ENCODE assay signal across 25 cellular contexts in genomic region chr9:78462616-78463015, GRCh38.
DNase-seq lines count a peak whose midpoint lies in the region; ATAC-seq, FAIRE-seq and TF ChIP-seq lines count a peak whose summit lies in the region.
"Had no signal": no experiment of that assay in that cellular context is flagged by ENCODE, and none has a peak within 500 bp of the region (broad histone marks: within the 10 kb centered on the region; RNA-seq: fewer than 3 reads in every experiment).

No MANE protein-coding gene starts in this region.

- H3K9ac ChIP-seq in astrocyte (ENCODE audit: low read length) (no peak overlapping the region), mesendoderm (ENCODE audit: low read length) (no peak overlapping the region)

- H3K27me3 ChIP-seq in astrocyte (ENCODE audit: insufficient read depth, low read length) (no peaks in the 10 kb centered on the region), mesendoderm (ENCODE audit: insufficient read depth, low read length, poor library complexity) (no peaks in the 10 kb centered on the region)
- H3K27me3 ChIP-seq: heart right ventricle had no signal

- WGBS in mesendoderm (ENCODE audit: extremely low coverage, insufficient coverage, low lambda C conversion rate): no CpG with 5 or more reads among the region's 2 CpGs

- no peaks in the 10 kb centered on the region for H3K79me2 ChIP-seq in astrocyte (ENCODE audit: insufficient read depth, low read length)
- no peaks in the 10 kb centered on the region for H3K79me2 ChIP-seq in mesendoderm (ENCODE audit: control insufficient read depth, insufficient read depth, low read length)

- no peak for TF ChIP-seq CTCF in astrocyte (IDR thresholded peaks at IDR 0.05; ENCODE audit: insufficient read depth, low read depth, low read length)

- no peak overlapping the region for H2BK120ac ChIP-seq in mesendoderm (ENCODE audit: low read depth, low read length)

- no peaks in the 10 kb centered on the region for H3K4me1 ChIP-seq in astrocyte (ENCODE audit: insufficient read depth, low read length)
- H3K4me1 ChIP-seq in mesendoderm (ENCODE audit: control insufficient read depth, low read depth, low read length): no peaks in the 10 kb centered on the region
- H3K4me1 ChIP-seq: heart right ventricle, prostate gland had no signal

- H3K4me3 ChIP-seq in astrocyte (ENCODE audit: insufficient read depth, low read depth, low read length): no peak overlapping the region
- H3K4me3 ChIP-seq in mesendoderm (ENCODE audit: low read length): no peak overlapping the region
- H3K4me3 ChIP-seq: heart right ventricle, prostate gland had no signal

- H3K27me3 Mint-ChIP-seq in astrocyte (ENCODE audit: low read depth, unreplicated experiment): no peaks in the 10 kb centered on the region
- peaks cover 1 to 6% (median 4%) of the 10 kb centered on the region in 5 donors for H3K27me3 Mint-ChIP-seq in naive thymus-derived CD8-positive, alpha-beta T cell

- H2BK15ac ChIP-seq in mesendoderm (replicated peaks; ENCODE audit: low read depth): no peak overlapping the region

- H2BK5ac ChIP-seq in mesendoderm (ENCODE audit: low read length): no peak overlapping the region

- no peaks in the 10 kb centered on the region for H3K79me1 ChIP-seq in mesendoderm (ENCODE audit: low read length)

- no peaks in the 10 kb centered on the region for H3K9me3 ChIP-seq in astrocyte (ENCODE audit: insufficient read depth, low read depth, low read length)
- H3K9me3 ChIP-seq: prostate gland had no signal

- no peak overlapping the region for H3K4me3 Mint-ChIP-seq in astrocyte (ENCODE audit: unreplicated experiment)
- H3K4me3 Mint-ChIP-seq in naive thymus-derived CD8-positive, alpha-beta T cell: no peak overlapping the region
- H3K4me3 Mint-ChIP-seq: activated CD4-positive, alpha-beta T cell treated with anti-CD3 and anti-CD28 coated beads, Interleukin-2, amount 10 ng/mL, durations not matched to agents 7 days and 5 days; activated naive CD4-positive, alpha-beta T cell treated with anti-CD3 and anti-CD28 coated beads for 36 hours; CD14-positive monocyte; IgD-negative memory B cell; stimulated activated naive CD8-positive, alpha-beta T cell treated with anti-CD3 and anti-CD28 coated beads, Interleukin-15, amount 100 ng/mL, for 72 hours had no signal

- H4K5ac ChIP-seq in mesendoderm (ENCODE audit: low read length): no peak overlapping the region

- H3K9me3 Mint-ChIP-seq in astrocyte (ENCODE audit: unreplicated experiment): peaks cover 17% of the 10 kb centered on the region
- peaks cover 0 to 27% (median 12%) of the 10 kb centered on the region in 9 donors for H3K9me3 Mint-ChIP-seq in naive thymus-derived CD8-positive, alpha-beta T cell
- H3K9me3 Mint-ChIP-seq: activated CD4-positive, alpha-beta T cell treated with anti-CD3 and anti-CD28 coated beads, Interleukin-2, amount 10 ng/mL, durations not matched to agents 7 days and 5 days had no signal

- no peak for FAIRE-seq in astrocyte (lab: Jason Lieb, UNC)
- FAIRE-seq: GM12891 had no signal

- no peak overlapping the region for H2AFZ ChIP-seq in astrocyte (ENCODE audit: low read depth, low read length)

- H3K4ac ChIP-seq in mesendoderm (ENCODE audit: low read depth, low read length): no peak overlapping the region

- no peak overlapping the region for H3K4me2 ChIP-seq in astrocyte (ENCODE audit: low read length)
- no peak overlapping the region for H3K4me2 ChIP-seq in mesendoderm (ENCODE audit: low read length)

- no peaks in the 10 kb centered on the region for H3K4me1 Mint-ChIP-seq in astrocyte (ENCODE audit: low read depth, unreplicated experiment)
- H3K4me1 Mint-ChIP-seq in naive thymus-derived CD8-positive, alpha-beta T cell: no peaks in the 10 kb centered on the region
- H3K4me1 Mint-ChIP-seq: activated CD4-positive, alpha-beta T cell treated with anti-CD3 and anti-CD28 coated beads, Interleukin-2, amount 10 ng/mL, durations not matched to agents 7 days and 5 days; CD14-positive monocyte; IgD-negative memory B cell; stimulated activated naive CD8-positive, alpha-beta T cell treated with anti-CD3 and anti-CD28 coated beads, Interleukin-15, amount 100 ng/mL, for 72 hours had no signal

- peak; percentile 18 for DNase-seq in AG20443 (ENCODE audit: low spot score)
- peak; percentile 25 for DNase-seq in HPDE6-E6E7 (ENCODE audit: extremely low spot score)
- peak; percentile 6 for DNase-seq in astrocyte (ENCODE audit: low read depth)
- peak; percentile 29 for DNase-seq in mesendoderm
- DNase-seq in naive thymus-derived CD8-positive, alpha-beta T cell: no peak
- DNase-seq: ACHN; activated CD4-positive, alpha-beta T cell treated with anti-CD3 and anti-CD28 coated beads, Interleukin-2, amount 10 ng/mL, durations not matched to agents 7 days and 5 days; activated naive CD4-positive, alpha-beta T cell treated with anti-CD3 and anti-CD28 coated beads for 36 hours; activated T-cell treated with anti-CD3 and anti-CD28 coated beads, Interleukin-2, amount 50 U/mL, for 48 hours; amniotic stem cell; Calu3; effector CD4-positive, alpha-beta T cell; GOT3; heart right ventricle; mesenchymal stem cell; NCI-H1092; NCI-H187 treated with DMSO at 0.1 percent for 48 hours; NCI-H526 treated with DMSO at 0.1 percent for 48 hours; stimulated activated naive CD8-positive, alpha-beta T cell treated with anti-CD3 and anti-CD28 coated beads, Interleukin-15, amount 100 ng/mL, for 72 hours had no signal

- no peak overlapping the region for H2AK5ac ChIP-seq in mesendoderm (ENCODE audit: low read length)

- H3K36me3 Mint-ChIP-seq in astrocyte (ENCODE audit: low read depth, unreplicated experiment): no peaks in the 10 kb centered on the region
- H3K36me3 Mint-ChIP-seq in naive thymus-derived CD8-positive, alpha-beta T cell: peaks cover 0 to 4% (median 2%) of the 10 kb centered on the region in 3 donors
- H3K36me3 Mint-ChIP-seq: CD14-positive monocyte, IgD-negative memory B cell had no signal

- no peak overlapping the region for H3K23ac ChIP-seq in mesendoderm (ENCODE audit: low read length)

- H3K27ac Mint-ChIP-seq in astrocyte (ENCODE audit: unreplicated experiment): no peak overlapping the region
- H3K27ac Mint-ChIP-seq in naive thymus-derived CD8-positive, alpha-beta T cell: no peak overlapping the region
- H3K27ac Mint-ChIP-seq: activated CD4-positive, alpha-beta T cell treated with anti-CD3 and anti-CD28 coated beads, Interleukin-2, amount 10 ng/mL, durations not matched to agents 7 days and 5 days; activated naive CD4-positive, alpha-beta T cell treated with anti-CD3 and anti-CD28 coated beads for 36 hours; CD14-positive monocyte; IgD-negative memory B cell; stimulated activated naive CD8-positive, alpha-beta T cell treated with anti-CD3 and anti-CD28 coated beads, Interleukin-15, amount 100 ng/mL, for 72 hours had no signal

- no peak overlapping the region for H3K56ac ChIP-seq in mesendoderm (ENCODE audit: low read length)

- H4K8ac ChIP-seq in mesendoderm (ENCODE audit: low read depth, low read length): no peak overlapping the region

- POLR2A ChIA-PET in naive thymus-derived CD8-positive, alpha-beta T cell (lab: Charles Lee): no interaction called here

- ATAC-seq in HG02973 (IDR thresholded peaks at IDR 0.05; ENCODE audit: unreplicated experiment) (no peak), GM21381 (IDR thresholded peaks at IDR 0.05; ENCODE audit: unreplicated experiment) (no peak)
- ATAC-seq in naive thymus-derived CD8-positive, alpha-beta T cell: no peak
- ATAC-seq: heart right ventricle; stimulated activated naive CD8-positive, alpha-beta T cell treated with anti-CD3 and anti-CD28 coated beads, Interleukin-15, amount 100 ng/mL, for 72 hours had no signal

- H3K18ac ChIP-seq in mesendoderm (ENCODE audit: low read length): no peak overlapping the region

- H3K36me3 ChIP-seq in astrocyte (ENCODE audit: insufficient read depth, low read length): no peaks in the 10 kb centered on the region
- H3K36me3 ChIP-seq in mesendoderm (ENCODE audit: control insufficient read depth, insufficient read depth, low read length): no peaks in the 10 kb centered on the region
- H3K36me3 ChIP-seq: heart right ventricle, prostate gland had no signal

- no peak overlapping the region for H3K27ac ChIP-seq in astrocyte (ENCODE audit: low read depth, low read length)
- no peak overlapping the region for H3K27ac ChIP-seq in mesendoderm (ENCODE audit: low read depth, low read length)
- H3K27ac ChIP-seq: heart right ventricle, prostate gland had no signal

- H4K20me1 ChIP-seq in astrocyte (ENCODE audit: insufficient read depth, low read length): no peaks in the 10 kb centered on the region

Comparison
In these comparisons a context has a peak if more than half of its experiments do, and no peak if none do; other contexts are left out.
1. DNase-seq: peak in AG20443 (single experiment), HPDE6-E6E7 (single experiment), astrocyte (single experiment) and mesendoderm (single experiment); none in naive thymus-derived CD8-positive, alpha-beta T cell (0 of 10).